In the genomic region with DNA sequence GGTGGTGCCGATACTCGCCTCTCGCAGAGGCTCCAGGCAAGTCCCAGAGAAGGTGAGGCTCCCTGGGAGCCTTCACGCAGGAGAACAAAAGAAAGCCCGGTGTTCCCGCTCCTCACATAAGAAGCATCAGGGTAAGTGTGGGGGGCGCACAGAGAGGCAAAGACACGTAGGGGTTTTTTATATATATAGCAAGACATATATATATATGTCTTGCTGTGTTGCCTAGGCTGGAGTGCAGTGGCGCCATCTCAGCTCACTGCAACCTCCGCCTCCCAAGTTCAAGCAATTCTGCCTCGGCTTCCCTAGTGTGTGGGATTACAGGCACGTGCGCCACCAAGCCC, we compare ENCODE assay signal across 7 cellular contexts.
A peak's percentile ranks its signal among the peaks of the same experiment; 100 is the strongest.
DNase-seq lines count a peak whose midpoint lies in the region; ATAC-seq, FAIRE-seq and TF ChIP-seq lines count a peak whose summit lies in the region.

No MANE protein-coding gene starts in this region.

- H3K9me3 ChIP-seq in kidney (ENCODE audit: control insufficient read depth in 1 of 2, low read length in 2 of 2), result no peaks in the 10 kb centered on the region

- no peaks in the 10 kb centered on the region for H3K9me3 Mint-ChIP-seq in stimulated activated memory B cell treated with anti-CD40 and anti-IgM and Interleukin-4, amounts not matched to agents 10 μg/mL and 1 μg/mL and 100 μg/mL, for 72 hours

- no peak for TF ChIP-seq POLR2A in NB4 (IDR thresholded peaks at IDR 0.05; ENCODE audit: extremely low read depth, insufficient read length)

- FAIRE-seq in kidney (lab: Jason Lieb, UNC), result no peak

- no peaks in the 10 kb centered on the region for H3K36me3 Mint-ChIP-seq in stimulated activated memory B cell treated with anti-CD40 and anti-IgM and Interleukin-4, amounts not matched to agents 10 μg/mL and 1 μg/mL and 100 μg/mL, for 72 hours

- peak overlapping the region; percentile 86 for H3K4me3 Mint-ChIP-seq in stimulated activated memory B cell treated with anti-CD40 and anti-IgM and Interleukin-4, amounts not matched to agents 10 μg/mL and 1 μg/mL and 100 μg/mL, for 72 hours

- H3K27ac ChIP-seq in kidney (ENCODE audit: low read depth in 2 of 2, low read length in 2 of 2), result no peak overlapping the region

- no peaks in the 10 kb centered on the region for H3K36me3 ChIP-seq in kidney (ENCODE audit: control insufficient read depth in 1 of 2, insufficient read depth in 2 of 2, low read length in 2 of 2)

- H3K4me3 ChIP-seq in NB4 (ENCODE audit: low read depth, low read length) (peak overlapping the region; percentile 21), epithelial cell of proximal tubule (ENCODE audit: low read depth, low read length) (peak overlapping the region; percentile 44), kidney (ENCODE audit: low read length in 2 of 2) (peak overlapping the region in 1 of 2 donors; percentile 64)

- no peak for DNase-seq in NB4 (ENCODE audit: low read depth)
- DNase-seq in epithelial cell of proximal tubule (ENCODE audit: low read depth), result no peak
- DNase-seq in NCI-H128 (lab: John Stamatoyannopoulos, UW; ENCODE audit: unreplicated experiment), result no peak
- no peak for DNase-seq in kidney
- no peak for DNase-seq in activated gamma-delta T cell treated with Interleukin-2 at 50 U/mL for 16 hours

- peak; percentile 6 for ATAC-seq in GM21367 (IDR thresholded peaks at IDR 0.05; ENCODE audit: unreplicated experiment)
- ATAC-seq in stimulated activated memory B cell treated with anti-CD40 and anti-IgM and Interleukin-4, amounts not matched to agents 10 μg/mL and 1 μg/mL and 100 μg/mL, for 72 hours, result no peak

- TF ChIP-seq CTCF in NB4 (IDR thresholded peaks at IDR 0.05; ENCODE audit: low read depth, low read length) (no peak), epithelial cell of proximal tubule (conservative IDR thresholded peaks at IDR 0.05; ENCODE audit: low read depth, low read length) (no peak), kidney (IDR thresholded peaks at IDR 0.05; ENCODE audit: borderline replicate concordance, extremely low read depth, insufficient read depth) (no peak)

- H3K9ac ChIP-seq in kidney (ENCODE audit: low read length in 2 of 2), result no peak overlapping the region

- H3K4me1 Mint-ChIP-seq in stimulated activated memory B cell treated with anti-CD40 and anti-IgM and Interleukin-4, amounts not matched to agents 10 μg/mL and 1 μg/mL and 100 μg/mL, for 72 hours, result peaks cover 30% of the 10 kb centered on the region

- peaks cover 0 to 4% of the 10 kb centered on the region in 2 donors for H3K4me1 ChIP-seq in kidney (ENCODE audit: control insufficient read depth in 1 of 2, insufficient read depth in 1 of 2, low read depth in 1 of 2, low read length in 2 of 2)

- peak overlapping the region; percentile 79 for H3K27ac Mint-ChIP-seq in stimulated activated memory B cell treated with anti-CD40 and anti-IgM and Interleukin-4, amounts not matched to agents 10 μg/mL and 1 μg/mL and 100 μg/mL, for 72 hours

- H3K27me3 Mint-ChIP-seq in stimulated activated memory B cell treated with anti-CD40 and anti-IgM and Interleukin-4, amounts not matched to agents 10 μg/mL and 1 μg/mL and 100 μg/mL, for 72 hours, result peaks cover 3% of the 10 kb centered on the region

- intact Hi-C loops in kidney (cut with DNase I), result loop anchor here (5.0 kb wide), 1 partner anchor 390 kb away; no protein-coding TSS in a partner anchor
